In genomic region chr9:28121353-28121752, GRCh38 we compare ENCODE assay signal across 18 cellular contexts.
DNase-seq lines count a peak whose midpoint lies in the region; ATAC-seq, FAIRE-seq and TF ChIP-seq lines count a peak whose summit lies in the region.
"Had no signal": no experiment of that assay in that cellular context is flagged by ENCODE, and none has a peak within 500 bp of the region (broad histone marks: within the 10 kb centered on the region; RNA-seq: fewer than 3 reads in every experiment).

No MANE protein-coding gene starts in this region.

- TF ChIP-seq EP300 in HepG2 (IDR thresholded peaks at IDR 0.05; ENCODE audit: low read depth in 2 of 2, low read length in 2 of 2) (no peak), HepG2 (CRISPR knock-in tag; IDR thresholded peaks at IDR 0.05; ENCODE audit: borderline replicate concordance) (no peak)

- no peak overlapping the region for H3K9ac ChIP-seq in SK-N-MC (ENCODE audit: insufficient read length)
- no peak overlapping the region for H3K9ac ChIP-seq in HepG2 (ENCODE audit: insufficient read depth, low read depth, low read length)

- FAIRE-seq in HepG2 (lab: Jason Lieb, UNC): no peak
- no peak for FAIRE-seq in H54 (lab: Jason Lieb, UNC)

- peak; percentile 40 to 59 for DNase-seq in HAP-1 (ENCODE audit: low spot score in 2 of 2)
- peak; percentile 27 for DNase-seq in NCI-H146 treated with DMSO at 0.1 percent for 48 hours (lab: John Stamatoyannopoulos, UW; ENCODE audit: unreplicated experiment)
- no peak for DNase-seq in SK-N-MC (ENCODE audit: low read depth, low spot score)
- DNase-seq in left kidney (ENCODE audit: low read depth, low spot score): peak; percentile 27
- DNase-seq in HepG2 (ENCODE audit: low spot score): no peak
- no peak for DNase-seq in H54 (ENCODE audit: insufficient read length, low spot score)
- no peak for DNase-seq in T-helper 2 cell
- DNase-seq: AML-193, DMS 273 treated with DMSO at 0.1 percent for 48 hours, DND-41, GOT3, KBM-7, NCI-H1417 treated with DMSO at 0.1 percent for 48 hours, NCI-H2029, NCI-H524, Peyer's patch, T-cell, T-helper 9 cell had no signal

- POLR2A ChIA-PET in HepG2 (lab: Yijun Ruan, JAX): no interaction called here

- intact Hi-C loops in HepG2 (cut with micrococcal nuclease; ENCODE audit: unreplicated experiment): no loop called here

- TF ChIP-seq CTCF in HepG2 (CRISPR knock-in tag; IDR thresholded peaks at IDR 0.05): no peak

- BruUV-seq in HepG2 (replicated peaks; lab: Mats Ljungman, UMichigan): no TSS peak

- H3K4me1 ChIP-seq in HAP-1 (peaks cover 16% of the 10 kb centered on the region), HepG2 (ENCODE audit: insufficient read depth, low read length) (no peaks in the 10 kb centered on the region)
- H3K4me1 ChIP-seq: Peyer's patch had no signal

- no peak for ATAC-seq in HepG2
- ATAC-seq: T-cell had no signal

- no peak for TF ChIP-seq RAD21 in HepG2 (CRISPR knock-in tag; IDR thresholded peaks at IDR 0.05)

- H3K4me2 ChIP-seq in HepG2 (ENCODE audit: low read depth, low read length): no peak overlapping the region

- H2AFZ ChIP-seq in HepG2 (ENCODE audit: low read length): no peak overlapping the region

- CTCF ChIA-PET in HepG2 (lab: Yijun Ruan, JAX; ENCODE audit: low intra/inter-chr PET ratio, low total read pairs): no interaction called here

- 3% methylated on average over 2 of the region's 2 CpGs for WGBS in HepG2 (ENCODE audit: low lambda C conversion rate)

- no peak for TF ChIP-seq POLR2A in HepG2 (IDR thresholded peaks at IDR 0.05; ENCODE audit: insufficient read depth in 1 of 2, low read depth in 2 of 2, low read length in 2 of 2)
- TF ChIP-seq POLR2A in H54 (IDR thresholded peaks at IDR 0.05; ENCODE audit: low read depth, low read length): no peak

- H3K4me3 ChIP-seq in HAP-1: no peak overlapping the region
- peak overlapping the region; percentile 14; the same call in 1 of the 2 replicates for H3K4me3 ChIP-seq in SK-N-MC
- no peak overlapping the region for H3K4me3 ChIP-seq in HepG2 (replicated peaks in 1 of 3; ENCODE audit: insufficient read depth in 1 of 3, low read depth in 2 of 3, low read length in 3 of 3)
- H3K4me3 ChIP-seq: Peyer's patch had no signal

- H3K9me3 ChIP-seq in HAP-1 (no peaks in the 10 kb centered on the region), SK-N-MC (ENCODE audit: low read depth, low read length) (no peaks in the 10 kb centered on the region), HepG2 (ENCODE audit: low read length) (no peaks in the 10 kb centered on the region)
- H3K9me3 ChIP-seq: Peyer's patch had no signal

- H3K27ac ChIP-seq in SK-N-MC (no peak overlapping the region), HepG2 (ENCODE audit: extremely low read length, insufficient read depth, low read length) (no peak overlapping the region)
- H3K27ac ChIP-seq: Peyer's patch had no signal

- in situ Hi-C loops in HAP-1 (cut with MboI; ENCODE audit: low sequenced_read_pairs): no loop called here
- in situ Hi-C loops in HepG2 (cut with HindIII; ENCODE audit: extremely low pct_ligation_motif_present, low pct_unique_long_range_greater_than_20kb): no loop called here

- no peaks in the 10 kb centered on the region for H3K36me3 ChIP-seq in HAP-1 (replicated peaks)
- H3K36me3 ChIP-seq in SK-N-MC (ENCODE audit: insufficient read depth, low read length): no peaks in the 10 kb centered on the region
- no peaks in the 10 kb centered on the region for H3K36me3 ChIP-seq in HepG2 (replicated peaks in 1 of 2; ENCODE audit: control insufficient read depth in 1 of 2, insufficient read depth in 2 of 2, low read length in 2 of 2)
- H3K36me3 ChIP-seq: Peyer's patch had no signal

- H4K20me1 ChIP-seq in HepG2 (ENCODE audit: insufficient read depth, low read length): no peaks in the 10 kb centered on the region

- H3K27me3 ChIP-seq in HAP-1 (ENCODE audit: low read depth) (no peaks in the 10 kb centered on the region), HepG2 (ENCODE audit: control insufficient read depth in 1 of 2, insufficient read depth in 2 of 2, low read length in 2 of 2) (no peaks in the 10 kb centered on the region)
- H3K27me3 ChIP-seq: Peyer's patch had no signal

- H3K79me2 ChIP-seq in HepG2 (ENCODE audit: insufficient read depth, low read length): no peaks in the 10 kb centered on the region

TF ChIP-seq in HepG2, 621 proteins besides CTCF, POLR2A, EP300 and RAD21 (continues in another document):
- no peak for TF ChIP-seq ZNF687 (CRISPR knock-in tag; IDR thresholded peaks at IDR 0.05)
- TF ChIP-seq ZNF768 (CRISPR knock-in tag; IDR thresholded peaks at IDR 0.05): no peak
- no peak for TF ChIP-seq CREB3 (CRISPR knock-in tag; IDR thresholded peaks at IDR 0.05)
- TF ChIP-seq ZNF274 (CRISPR knock-in tag; IDR thresholded peaks at IDR 0.05): no peak
- no peak for TF ChIP-seq MTA1 (CRISPR knock-in tag; IDR thresholded peaks at IDR 0.05; ENCODE audit: borderline replicate concordance)
- no peak for TF ChIP-seq ZBTB43 (CRISPR knock-in tag; conservative IDR thresholded peaks at IDR 0.05)
- no peak for TF ChIP-seq ZBTB49 (CRISPR knock-in tag; IDR thresholded peaks at IDR 0.05; ENCODE audit: borderline replicate concordance)
- no peak for TF ChIP-seq SNRNP70 (IDR thresholded peaks at IDR 0.05; ENCODE audit: low read depth, low read length)

Comparison
In these comparisons a context has a peak if more than half of its experiments do, and no peak if none do; other contexts are left out.
1. DNase-seq: peak in HAP-1 (2 of 2), NCI-H146 treated with DMSO at 0.1 percent for 48 hours (single experiment) and left kidney (single experiment); none in SK-N-MC (single experiment), HepG2 (single experiment), H54 (single experiment) and T-helper 2 cell (0 of 5).